In the genomic region with DNA sequence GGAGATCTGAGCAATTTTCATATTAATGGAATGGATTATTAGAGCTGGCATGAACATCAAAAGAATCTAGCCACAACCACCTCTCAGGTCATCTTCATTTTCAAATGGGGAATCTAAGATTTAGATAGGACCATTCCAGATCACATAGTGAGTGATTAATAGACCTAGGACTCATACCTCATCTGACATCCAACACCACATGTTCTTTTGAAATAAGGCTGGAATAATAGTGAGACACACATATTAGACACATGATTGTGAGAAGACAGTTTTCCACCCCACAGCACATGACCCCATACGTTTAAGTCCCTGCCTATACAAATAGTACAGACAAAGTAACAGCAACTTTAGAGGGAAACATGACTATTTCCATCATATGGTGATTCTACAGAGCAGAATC, we compare ENCODE assay signal across 21 cellular contexts.
"Had no signal": no experiment of that assay in that cellular context is flagged by ENCODE, and none has a peak within 500 bp of the region (broad histone marks: within the 10 kb centered on the region; RNA-seq: fewer than 3 reads in every experiment).

No MANE protein-coding gene starts in this region.

- H3K36me3 Mint-ChIP-seq: activated naive CD4-positive, alpha-beta T cell treated with anti-CD3 and anti-CD28 coated beads, Interleukin-2, amount 10 ng/mL, durations not matched to agents 7 days and 5 days; brain; memory B cell; naive thymus-derived CD8-positive, alpha-beta T cell had no signal

- H3K9me3 ChIP-seq: ascending aorta, esophagus muscularis mucosa, right lobe of liver, thoracic aorta had no signal

- H3K4me3 ChIP-seq: ascending aorta, esophagus muscularis mucosa, right lobe of liver, skin epidermis, thoracic aorta had no signal

- H3K9me3 Mint-ChIP-seq: activated CD4-positive, alpha-beta memory T cell treated with anti-CD3 and anti-CD28 coated beads, Interleukin-2, amount 10 ng/mL, durations not matched to agents 7 days and 5 days; activated CD4-positive, alpha-beta T cell treated with anti-CD3 and anti-CD28 coated beads, Interleukin-2, amount 10 ng/mL, durations not matched to agents 24 days and 14 days; activated naive CD4-positive, alpha-beta T cell treated with anti-CD3 and anti-CD28 coated beads, Interleukin-2, amount 10 ng/mL, durations not matched to agents 7 days and 5 days; activated naive CD8-positive, alpha-beta T cell treated with anti-CD3 and anti-CD28 coated beads, Interleukin-2, amount 10 ng/mL, durations not matched to agents 7 days and 5 days; memory B cell; naive thymus-derived CD8-positive, alpha-beta T cell; stimulated activated naive CD8-positive, alpha-beta T cell treated with anti-CD3 and anti-CD28 coated beads, Interleukin-15, Interleukin-2, amounts not matched to agents 100 ng/mL and 50 ng/mL, for 24 hours had no signal

- DNase-seq: activated CD4-positive, alpha-beta memory T cell treated with anti-CD3 and anti-CD28 coated beads, Interleukin-2, amount 10 ng/mL, durations not matched to agents 7 days and 5 days; activated CD4-positive, alpha-beta T cell treated with anti-CD3 and anti-CD28 coated beads, Interleukin-2, amount 10 ng/mL, durations not matched to agents 24 days and 14 days; activated CD8-positive, alpha-beta memory T cell treated with anti-CD3 and anti-CD28 coated beads, Interleukin-2, amount 50 U/mL, for 48 hours; activated gamma-delta T cell; activated naive CD4-positive, alpha-beta T cell treated with anti-CD3 and anti-CD28 coated beads, Interleukin-2, amount 10 ng/mL, durations not matched to agents 7 days and 5 days; activated naive CD8-positive, alpha-beta T cell treated with anti-CD3 and anti-CD28 coated beads, Interleukin-2, amount 10 ng/mL, durations not matched to agents 7 days and 5 days; foreskin melanocyte; naive thymus-derived CD8-positive, alpha-beta T cell; right lobe of liver; stimulated activated CD4-positive, alpha-beta T cell treated with anti-CD3 and anti-CD28 coated beads, Interleukin-12 subunit alpha, Interleukin-12 subunit beta, amount 100 ng/mL, for 4 hours; stimulated activated CD4-positive, alpha-beta T cell treated with anti-CD3 and anti-CD28 coated beads, Interleukin-4, amount 100 ng/mL, for 1 hour; T-helper 17 cell; T1000; WERI-Rb-1 had no signal

- H3K4me1 Mint-ChIP-seq: activated CD4-positive, alpha-beta T cell treated with anti-CD3 and anti-CD28 coated beads, Interleukin-2, amount 10 ng/mL, durations not matched to agents 24 days and 14 days; activated naive CD4-positive, alpha-beta T cell treated with anti-CD3 and anti-CD28 coated beads, Interleukin-2, amount 10 ng/mL, durations not matched to agents 7 days and 5 days; activated naive CD8-positive, alpha-beta T cell treated with anti-CD3 and anti-CD28 coated beads, Interleukin-2, amount 10 ng/mL, durations not matched to agents 7 days and 5 days; memory B cell; naive thymus-derived CD8-positive, alpha-beta T cell had no signal

- H3K27ac Mint-ChIP-seq: activated CD4-positive, alpha-beta memory T cell treated with anti-CD3 and anti-CD28 coated beads, Interleukin-2, amount 10 ng/mL, durations not matched to agents 7 days and 5 days; activated CD4-positive, alpha-beta T cell treated with anti-CD3 and anti-CD28 coated beads, Interleukin-2, amount 10 ng/mL, durations not matched to agents 24 days and 14 days; activated naive CD4-positive, alpha-beta T cell treated with anti-CD3 and anti-CD28 coated beads, Interleukin-2, amount 10 ng/mL, durations not matched to agents 7 days and 5 days; activated naive CD8-positive, alpha-beta T cell treated with anti-CD3 and anti-CD28 coated beads, Interleukin-2, amount 10 ng/mL, durations not matched to agents 7 days and 5 days; memory B cell; stimulated activated naive CD8-positive, alpha-beta T cell treated with anti-CD3 and anti-CD28 coated beads, Interleukin-15, Interleukin-2, amounts not matched to agents 100 ng/mL and 50 ng/mL, for 24 hours; T-helper 17 cell had no signal

- ATAC-seq: naive thymus-derived CD8-positive, alpha-beta T cell; right lobe of liver; T-helper 17 cell had no signal

- H3K27me3 Mint-ChIP-seq: activated CD4-positive, alpha-beta memory T cell treated with anti-CD3 and anti-CD28 coated beads, Interleukin-2, amount 10 ng/mL, durations not matched to agents 7 days and 5 days; activated CD4-positive, alpha-beta T cell treated with anti-CD3 and anti-CD28 coated beads, Interleukin-2, amount 10 ng/mL, durations not matched to agents 24 days and 14 days; activated naive CD4-positive, alpha-beta T cell treated with anti-CD3 and anti-CD28 coated beads, Interleukin-2, amount 10 ng/mL, durations not matched to agents 7 days and 5 days; memory B cell; naive thymus-derived CD8-positive, alpha-beta T cell; stimulated activated naive CD8-positive, alpha-beta T cell treated with anti-CD3 and anti-CD28 coated beads, Interleukin-15, Interleukin-2, amounts not matched to agents 100 ng/mL and 50 ng/mL, for 24 hours; T-helper 17 cell had no signal

- H3K27me3 ChIP-seq: ascending aorta, esophagus muscularis mucosa, right lobe of liver had no signal

- H3K36me3 ChIP-seq: ascending aorta, esophagus muscularis mucosa, right lobe of liver, thoracic aorta, WERI-Rb-1 had no signal

- H3K27ac ChIP-seq: ascending aorta, right lobe of liver, skin epidermis, thoracic aorta, WERI-Rb-1 had no signal

- H3K4me3 Mint-ChIP-seq: activated CD4-positive, alpha-beta memory T cell treated with anti-CD3 and anti-CD28 coated beads, Interleukin-2, amount 10 ng/mL, durations not matched to agents 7 days and 5 days; activated CD4-positive, alpha-beta T cell treated with anti-CD3 and anti-CD28 coated beads, Interleukin-2, amount 10 ng/mL, durations not matched to agents 24 days and 14 days; activated naive CD4-positive, alpha-beta T cell treated with anti-CD3 and anti-CD28 coated beads, Interleukin-2, amount 10 ng/mL, durations not matched to agents 7 days and 5 days; activated naive CD8-positive, alpha-beta T cell treated with anti-CD3 and anti-CD28 coated beads, Interleukin-2, amount 10 ng/mL, durations not matched to agents 7 days and 5 days; brain; memory B cell; naive thymus-derived CD8-positive, alpha-beta T cell; stimulated activated naive CD8-positive, alpha-beta T cell treated with anti-CD3 and anti-CD28 coated beads, Interleukin-15, Interleukin-2, amounts not matched to agents 100 ng/mL and 50 ng/mL, for 24 hours; T-helper 17 cell had no signal
